In genomic region chr1:203288351-203288894, GRCh38 we compare ENCODE assay signal across 11 cellular contexts. TPM values are rescaled to one million over a fixed set of nuclear protein-coding genes. Genes with fewer than 3 reads are reported as not detected.
DNase-seq lines count a peak whose midpoint lies in the region; ATAC-seq and TF ChIP-seq lines count a peak whose summit lies in the region.
"Had no signal": no experiment of that assay in that cellular context is flagged by ENCODE, and none has a peak within 500 bp of the region (broad histone marks: within the 10 kb centered on the region; RNA-seq: fewer than 3 reads in every experiment).

No MANE protein-coding gene starts in this region.

- peak overlapping the region; percentile 96 to 98 for H3K27ac ChIP-seq in right atrium auricular region
- H3K27ac ChIP-seq in muscle layer of duodenum (ENCODE audit: low read length): peak overlapping the region; percentile 100
- H3K27ac ChIP-seq in uterus: peak overlapping the region; percentile 95 to 99

- intact Hi-C loops in Right ventricle myocardium superior (cut with DNase I) (no loop called here), uterus (cut with DNase I; ENCODE audit: low total_unique reads) (no loop called here)

- H3K36me3 ChIP-seq in right atrium auricular region (no peaks in the 10 kb centered on the region), muscle layer of duodenum (ENCODE audit: control insufficient read depth in 1 of 2, insufficient read depth in 2 of 2, low read length in 2 of 2) (no peaks in the 10 kb centered on the region), uterus (no peaks in the 10 kb centered on the region)

- H3K27me3 ChIP-seq in right atrium auricular region (no peaks in the 10 kb centered on the region), muscle layer of duodenum (ENCODE audit: low read depth, low read length) (no peaks in the 10 kb centered on the region), uterus (no peaks in the 10 kb centered on the region)
- H3K27me3 ChIP-seq: foreskin keratinocyte had no signal

- TF ChIP-seq POLR2A in uterus (IDR thresholded peaks at IDR 0.05): no peak

- ATAC-seq in Right ventricle myocardium superior (ENCODE audit: poor library complexity) (no peak), GM21360 (IDR thresholded peaks at IDR 0.05; ENCODE audit: unreplicated experiment) (no peak)
- ATAC-seq in activated T-helper 17 cell treated with anti-CD3 and anti-CD28 coated beads, Interleukin-2, amount 50 U/mL, for 72 hours (replicated peaks): no peak

- peak overlapping the region; percentile 97 for H3K4me3 Mint-ChIP-seq in activated T-helper 17 cell treated with anti-CD3 and anti-CD28 coated beads, Interleukin-2, amount 50 U/mL, for 72 hours

- no peaks in the 10 kb centered on the region for H3K9me3 Mint-ChIP-seq in activated T-helper 17 cell treated with anti-CD3 and anti-CD28 coated beads, Interleukin-2, amount 50 U/mL, for 72 hours

- H3K36me3 Mint-ChIP-seq in activated T-helper 17 cell treated with anti-CD3 and anti-CD28 coated beads, Interleukin-2, amount 50 U/mL, for 72 hours (ENCODE audit: low read depth): peaks cover 38% of the 10 kb centered on the region

- H3K4me1 ChIP-seq in right atrium auricular region: peaks cover 0 to 74% of the 10 kb centered on the region in 2 donors
- H3K4me1 ChIP-seq in muscle layer of duodenum (ENCODE audit: control insufficient read depth in 1 of 2, insufficient read depth in 2 of 2, low read length in 2 of 2): peaks cover 21 to 50% of the 10 kb centered on the region in 2 donors
- peaks cover 0 to 7% of the 10 kb centered on the region in 2 donors for H3K4me1 ChIP-seq in uterus

- no peak overlapping the region for H3K4me3 ChIP-seq in right atrium auricular region
- H3K4me3 ChIP-seq in muscle layer of duodenum (ENCODE audit: low read depth in 1 of 2, low read length in 2 of 2): peak overlapping the region in 1 of 2 donors; percentile 25
- no peak overlapping the region for H3K4me3 ChIP-seq in uterus

- peak overlapping the region; percentile 100 for H3K27ac Mint-ChIP-seq in activated T-helper 17 cell treated with anti-CD3 and anti-CD28 coated beads, Interleukin-2, amount 50 U/mL, for 72 hours

- H3K9me3 ChIP-seq in right atrium auricular region: no peaks in the 10 kb centered on the region
- no peaks in the 10 kb centered on the region for H3K9me3 ChIP-seq in muscle layer of duodenum (ENCODE audit: control insufficient read depth in 1 of 2, low read length in 2 of 2)
- H3K9me3 ChIP-seq in uterus: no peaks in the 10 kb centered on the region

- no peaks in the 10 kb centered on the region for H3K27me3 Mint-ChIP-seq in activated T-helper 17 cell treated with anti-CD3 and anti-CD28 coated beads, Interleukin-2, amount 50 U/mL, for 72 hours

- H3K4me1 Mint-ChIP-seq in activated T-helper 17 cell treated with anti-CD3 and anti-CD28 coated beads, Interleukin-2, amount 50 U/mL, for 72 hours: peaks cover 39% of the 10 kb centered on the region

- DNase-seq in right atrium auricular region (ENCODE audit: low spot score) (no peak), Right ventricle myocardium superior (no peak), uterus (no peak), DMS79 (lab: John Stamatoyannopoulos, UW) (no peak), OCI-M1 (lab: John Stamatoyannopoulos, UW) (no peak)
- DNase-seq: foreskin keratinocyte; stimulated activated CD8-positive, alpha-beta memory T cell treated with anti-CD3 and anti-CD28 coated beads, Interleukin-4, amount 100 ng/mL, for 48 hours had no signal

- TF ChIP-seq CTCF in right atrium auricular region (IDR thresholded peaks at IDR 0.05) (no peak), uterus (IDR thresholded peaks at IDR 0.05) (no peak)

RNA-seq across cellular contexts. Expression of gene BTG2, which starts 16.9 kb away (rescaled TPM):
- total RNA-seq in right atrium auricular region (100 to 1,000 TPM; 132 to 254 TPM), Right ventricle myocardium superior (40.5 TPM), uterus (10 to 100 TPM; 14.6 to 95.9 (median 56.5) TPM)
- 100 to 1,000 TPM in 1 of 2 donors, 10 to 100 TPM in 1; 91.3 to 340 TPM for total RNA-seq in activated T-helper 17 cell treated with anti-CD3 and anti-CD28 coated beads, Interleukin-2, amount 50 U/mL, for 72 hours

RNA-seq across cellular contexts. Expression of gene CHIT1, which starts 59.0 kb away (rescaled TPM):
- total RNA-seq in right atrium auricular region (not detected), Right ventricle myocardium superior (0.48 TPM), uterus (under 1 TPM in 2 of 4 donors, not detected in 2; 0.07 to 0.77 TPM)
- 1 to 10 TPM; 2.8 to 6.7 TPM for total RNA-seq in activated T-helper 17 cell treated with anti-CD3 and anti-CD28 coated beads, Interleukin-2, amount 50 U/mL, for 72 hours
- total RNA-seq: foreskin keratinocyte, RPMI7951 had no signal
